ENCODE assay signal across 8 cellular contexts in genomic region chr4:108651068-108651794, GRCh38. TPM values are rescaled to one million over a fixed set of nuclear protein-coding genes. Genes with fewer than 3 reads are reported as not detected.
DNase-seq lines count a peak whose midpoint lies in the region; ATAC-seq and TF ChIP-seq lines count a peak whose summit lies in the region.

No MANE protein-coding gene starts in this region.

- H3K4me3 ChIP-seq in ACC112 (ENCODE audit: low read depth, low read length) (peak overlapping the region; percentile 97), lower leg skin (ENCODE audit: low read depth, poor library complexity, severe bottlenecking) (peak overlapping the region; percentile 89), tibial artery (peak overlapping the region; percentile 88 to 96)

- H3K27me3 ChIP-seq in ACC112 (ENCODE audit: insufficient read depth, low read length) (no peaks in the 10 kb centered on the region), tibial artery (no peaks in the 10 kb centered on the region)

- intact Hi-C loops in lower leg skin (cut with DNase I; ENCODE audit: low total_unique reads) (no loop called here), tibial artery (cut with DNase I; ENCODE audit: low total_unique reads) (loop anchor here (5.0 kb wide), 1 partner anchor 34 kb away; no protein-coding TSS in a partner anchor)

- 2 to 3% methylated on average over 8 of the region's 8 CpGs for WGBS in lower leg skin, 2 donors

- TF ChIP-seq CTCF in lower leg skin (IDR thresholded peaks at IDR 0.05): no peak
- TF ChIP-seq CTCF in tibial artery (IDR thresholded peaks at IDR 0.05): no peak

- DNase-seq in NOMO-1 treated with dmso at 0.1 percent for 144 hours (lab: John Stamatoyannopoulos, UW; ENCODE audit: unreplicated experiment): peak; percentile 55
- peak in 1 of 61 donors; percentile 14 for DNase-seq in caudate nucleus (lab: John Stamatoyannopoulos, UW)
- DNase-seq in lower leg skin (ENCODE audit: low spot score in 2 of 2): no peak
- DNase-seq in tibial artery: no peak
- DNase-seq in stimulated activated CD4-positive, alpha-beta T cell treated with anti-CD3 and anti-CD28 coated beads, Interleukin-4, amount 100 ng/mL, for 1 hour: no peak

- TF ChIP-seq POLR2A in lower leg skin (IDR thresholded peaks at IDR 0.05): no peak

- H3K9me3 ChIP-seq in tibial artery: no peaks in the 10 kb centered on the region

- H3K4me1 ChIP-seq in ACC112 (ENCODE audit: control insufficient read depth, insufficient read depth, low read length, unreplicated experiment) (peaks cover 21% of the 10 kb centered on the region), tibial artery (peaks cover 0 to 37% (median 15%) of the 10 kb centered on the region in 4 donors)

- H2AFZ ChIP-seq in ACC112 (ENCODE audit: low read length, unreplicated experiment): peak overlapping the region; percentile 95

- ATAC-seq in GM18511 (IDR thresholded peaks at IDR 0.05; ENCODE audit: unreplicated experiment) (peak; percentile 17), HG02610 (IDR thresholded peaks at IDR 0.05; ENCODE audit: unreplicated experiment) (no peak)

- peak overlapping the region; percentile 77 for H3K27ac ChIP-seq in ACC112 (ENCODE audit: low read depth, low read length)
- peak overlapping the region; percentile 61 for H3K27ac ChIP-seq in caudate nucleus (ENCODE audit: low read depth, low read length)
- H3K27ac ChIP-seq in tibial artery: peak overlapping the region; percentile 87 to 96

- H3K79me2 ChIP-seq in ACC112 (ENCODE audit: control insufficient read depth, insufficient read depth, low read length, unreplicated experiment): peaks cover 57% of the 10 kb centered on the region

- H3K36me3 ChIP-seq in ACC112 (ENCODE audit: insufficient read depth, low read length) (peaks cover 6% of the 10 kb centered on the region), tibial artery (peaks cover 0 to 7% (median 0%) of the 10 kb centered on the region in 3 donors)

RNA-seq across cellular contexts. Expression of gene OSTC, which starts 0.8 kb away (rescaled TPM):
- 10 to 100 TPM; 21.5 to 55.3 (median 39.3) TPM for total RNA-seq in lower leg skin

RNA-seq across cellular contexts. Expression of gene RPL34, which starts 30.9 kb away (rescaled TPM):
- total RNA-seq in lower leg skin: 1,000 to 10,000 TPM in 2 of 4 donors, 100 to 1,000 TPM in 2; 686 to 1,455 (median 1,024) TPM
